ENCODE assay signal across 10 cellular contexts in genomic region chr22:35649026-35649553, GRCh38. TPM values are rescaled to one million over a fixed set of nuclear protein-coding genes. Genes with fewer than 3 reads are reported as not detected.
DNase-seq lines count a peak whose midpoint lies in the region; ATAC-seq and TF ChIP-seq lines count a peak whose summit lies in the region.
"Had no signal": no experiment of that assay in that cellular context is flagged by ENCODE, and none has a peak within 500 bp of the region (broad histone marks: within the 10 kb centered on the region; RNA-seq: fewer than 3 reads in every experiment).

No MANE protein-coding gene starts in this region.

- CTCF ChIA-PET in AG04450 (lab: Charles Lee), result interaction anchor here (0.7 to 2.0 kb wide), 3 partner anchors 35 to 416 kb away, joined by 3 to 6 read pairs (median 5); no protein-coding TSS in a partner anchor

- peaks cover 14% of the 10 kb centered on the region for H3K36me3 ChIP-seq in KOPT-K1 (ENCODE audit: insufficient read depth, low read length)
- H3K36me3 ChIP-seq in muscle layer of colon (ENCODE audit: insufficient read depth, low read length), result no peaks in the 10 kb centered on the region

- H3K27ac ChIP-seq in AG04450 (ENCODE audit: low read depth, low read length) (no peak overlapping the region), KOPT-K1 (ENCODE audit: low read depth, low read length, poor library complexity, severe bottlenecking) (peak overlapping the region; percentile 98), muscle layer of colon (ENCODE audit: low read depth, low read length) (peak overlapping the region; percentile 98)

- peaks cover 29% of the 10 kb centered on the region for H3K4me1 ChIP-seq in muscle layer of colon (ENCODE audit: insufficient read depth, low read length)

- H3K9me3 ChIP-seq in AG04450 (ENCODE audit: control insufficient read depth, insufficient read depth, low read length), result peaks cover 4% of the 10 kb centered on the region
- H3K9me3 ChIP-seq in KOPT-K1 (ENCODE audit: insufficient read depth, low read length, poor library complexity, severe bottlenecking), result peaks cover 15% of the 10 kb centered on the region
- H3K9me3 ChIP-seq in muscle layer of colon (ENCODE audit: low read length), result no peaks in the 10 kb centered on the region

- DNase-seq in AG04450 (ENCODE audit: low read depth, low spot score) (no peak), chondrocyte (ENCODE audit: low spot score) (no peak), NCI-H146 treated with DMSO at 0.1 percent for 48 hours (lab: John Stamatoyannopoulos, UW; ENCODE audit: unreplicated experiment) (no peak), HT-29 (ENCODE audit: low spot score) (no peak)

- H3K4me1 Mint-ChIP-seq in chondrocyte (ENCODE audit: low read depth), result peaks cover 41% of the 10 kb centered on the region

- H3K4me3 Mint-ChIP-seq in chondrocyte (ENCODE audit: unreplicated experiment), result peak overlapping the region; percentile 81

- peaks cover 1% of the 10 kb centered on the region for H3K36me3 Mint-ChIP-seq in chondrocyte (ENCODE audit: low read depth)

- POLR2A ChIA-PET in AG04450 (lab: Yijun Ruan, JAX), result interaction anchor here (1.4 kb wide), 2 partner anchors 12 to 21 kb away, joined by 4 to 5 read pairs; no protein-coding TSS in a partner anchor

- no peaks in the 10 kb centered on the region for H3K27me3 ChIP-seq in AG04450 (ENCODE audit: control insufficient read depth, insufficient read depth, low read length)
- no peaks in the 10 kb centered on the region for H3K27me3 ChIP-seq in muscle layer of colon (ENCODE audit: control insufficient read depth in 1 of 2, insufficient read depth in 2 of 2, low read length in 2 of 2)

- H3K27ac Mint-ChIP-seq in chondrocyte (ENCODE audit: unreplicated experiment), result peak overlapping the region; percentile 90

- TF ChIP-seq CTCF in AG04450 (IDR thresholded peaks at IDR 0.05; ENCODE audit: low read depth, low read length) (no peak), chondrocyte (IDR thresholded peaks at IDR 0.05) (no peak)

- H3K9me3 Mint-ChIP-seq in chondrocyte (ENCODE audit: low read depth), result peaks cover 3% of the 10 kb centered on the region

- H3K27me3 Mint-ChIP-seq in chondrocyte (ENCODE audit: low read depth), result no peaks in the 10 kb centered on the region

- H3K4me3 ChIP-seq in AG04450 (ENCODE audit: low read depth, low read length) (peak overlapping the region; percentile 72), muscle layer of colon (ENCODE audit: low read depth in 1 of 2, low read length in 2 of 2) (peak overlapping the region; percentile 94 to 98)

- no peak for ATAC-seq in GM19397 (IDR thresholded peaks at IDR 0.05; ENCODE audit: unreplicated experiment)
- no peak for ATAC-seq in esophagus mucosa

- peak overlapping the region; percentile 88 for H3K9ac ChIP-seq in muscle layer of colon (ENCODE audit: low read length)

RNA-seq across cellular contexts. Expression of gene APOL6, which starts 0.8 kb away (rescaled TPM):
- polyA plus RNA-seq in AG04450 (2011; rRNA removed), result 12.1 and 15.0 TPM in 2 replicates
- polyA minus RNA-seq in AG04450 (2011; rRNA and poly(A)+ RNA removed), result 26.0 and 34.0 TPM in 2 replicates
- 2.1 to 4.6 TPM (median 4.6 TPM) in 3 replicates for total RNA-seq in chondrocyte
- total RNA-seq in esophagus mucosa, result 8.1 TPM
- total RNA-seq in HT-29 (2014; rRNA removed; shearing (Covaris generic)), result 6.3 and 6.8 TPM in 2 replicates

RNA-seq across cellular contexts. Expression of gene MB, which starts 32.0 kb away (rescaled TPM):
- polyA plus RNA-seq in AG04450 (2011; rRNA removed), result not detected in 2 replicates
- polyA minus RNA-seq in AG04450 (2011; rRNA and poly(A)+ RNA removed), result not detected in 2 replicates
- total RNA-seq in chondrocyte, result not detected in 3 replicates
- total RNA-seq in esophagus mucosa, result 7.7 TPM
- total RNA-seq in HT-29 (2014; rRNA removed; shearing (Covaris generic)), result 0.79 and 0.86 TPM in 2 replicates
- total RNA-seq: HT1080, lung microvascular endothelial cell had no signal
